20 cellular contexts compared by ENCODE assay signal in the genomic region with DNA sequence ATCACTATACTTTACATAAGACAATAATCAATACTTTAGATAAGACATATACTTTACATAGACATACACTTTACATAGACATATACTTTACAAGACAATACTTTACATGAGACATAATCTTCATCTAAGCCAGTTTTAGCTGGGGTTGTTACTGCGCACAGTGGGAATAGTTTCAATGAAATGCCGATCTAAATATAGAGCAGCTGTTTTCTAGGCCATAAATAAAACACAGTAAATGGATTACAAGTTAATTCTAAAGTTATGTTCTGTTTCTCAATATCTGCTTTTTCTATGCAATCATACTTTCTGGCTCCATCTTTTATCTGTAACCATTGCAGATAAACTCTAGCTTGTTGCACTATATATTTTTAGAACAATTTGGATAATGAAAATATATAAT.
A peak's percentile ranks its signal among the peaks of the same experiment; 100 is the strongest.
DNase-seq lines count a peak whose midpoint lies in the region; TF ChIP-seq lines count a peak whose summit lies in the region.
"Had no signal": no experiment of that assay in that cellular context is flagged by ENCODE, and none has a peak within 500 bp of the region (broad histone marks: within the 10 kb centered on the region; RNA-seq: fewer than 3 reads in every experiment).

No MANE protein-coding gene starts in this region.

- no peak for TF ChIP-seq CTCF in testis (IDR thresholded peaks at IDR 0.05)

- H3K4me1 ChIP-seq in adipocyte (ENCODE audit: control insufficient read depth, insufficient read depth, low read length): no peaks in the 10 kb centered on the region
- no peaks in the 10 kb centered on the region for H3K4me1 ChIP-seq in testis
- H3K4me1 ChIP-seq: BLaER1, Caco-2 had no signal

- no peak overlapping the region for H3K4me3 ChIP-seq in adipocyte (ENCODE audit: low read length)
- H3K4me3 ChIP-seq in testis: no peak overlapping the region
- H3K4me3 ChIP-seq: BLaER1, GM12878, GM23248 had no signal

- 74 to 92% methylated on average over 2 of the region's 2 CpGs for WGBS in testis, 2 donors

- H3K27me3 ChIP-seq in adipocyte (replicated peaks; ENCODE audit: control insufficient read depth, insufficient read depth, low read length) (no peaks in the 10 kb centered on the region), testis (no peaks in the 10 kb centered on the region)
- H3K27me3 ChIP-seq: BLaER1 had no signal

- H3K36me3 ChIP-seq in adipocyte (ENCODE audit: control insufficient read depth, insufficient read depth, low read length, severe bottlenecking): no peaks in the 10 kb centered on the region
- H3K36me3 ChIP-seq in testis (ENCODE audit: low read depth, missing control alignments): no peaks in the 10 kb centered on the region
- H3K36me3 ChIP-seq: BLaER1 had no signal

- no peak for TF ChIP-seq POLR2A in testis (IDR thresholded peaks at IDR 0.05)
- TF ChIP-seq POLR2A in erythroblast (IDR thresholded peaks at IDR 0.05; ENCODE audit: low read length): no peak

- DNase-seq in NCI-H82 (lab: John Stamatoyannopoulos, UW) (peak; percentile 42), NCI-H82 treated with DMSO at 0.1 percent for 48 hours (lab: John Stamatoyannopoulos, UW; ENCODE audit: unreplicated experiment) (no peak), adipocyte (ENCODE audit: low read depth) (peak; percentile 60), fibroblast of peridontal ligament (ENCODE audit: extremely low read depth) (peak; percentile 6), testis (no peak), erythroblast (lab: John Stamatoyannopoulos, UW) (no peak)
- DNase-seq: Caco-2; CD4-positive, CD25-positive, alpha-beta regulatory T cell; CD8-positive, alpha-beta T cell; DMS 273 treated with DMSO at 0.1 percent for 48 hours; DMS79; EL; GDM1; GM23248; H7; HCEC 1CT had no signal

- intact Hi-C loops in testis (cut with DNase I; ENCODE audit: low total_unique reads): no loop called here

- H3K9ac ChIP-seq in adipocyte (ENCODE audit: low read length): no peak overlapping the region
- H3K9ac ChIP-seq: BLaER1, GM23248 had no signal

- no peak overlapping the region for H3K27ac ChIP-seq in testis
- H3K27ac ChIP-seq: 22Rv1, BLaER1, C4-2B, GM23248 had no signal

- H3K9me3 ChIP-seq in adipocyte (ENCODE audit: control insufficient read depth, low read length): no peaks in the 10 kb centered on the region
- no peaks in the 10 kb centered on the region for H3K9me3 ChIP-seq in testis
- H3K9me3 ChIP-seq: BLaER1, Caco-2 had no signal

Comparison
In these comparisons a context has a peak if more than half of its experiments do, and no peak if none do; other contexts are left out.
1. DNase-seq: peak in NCI-H82 (single experiment), adipocyte (single experiment) and fibroblast of peridontal ligament (single experiment); none in NCI-H82 treated with DMSO at 0.1 percent for 48 hours (single experiment), testis (single experiment) and erythroblast (0 of 2).